23 cellular contexts compared by ENCODE assay signal in genomic region chr11:62077136-62077535, GRCh38.
"Had no signal": no experiment of that assay in that cellular context is flagged by ENCODE, and none has a peak within 500 bp of the region (broad histone marks: within the 10 kb centered on the region; RNA-seq: fewer than 3 reads in every experiment).

No MANE protein-coding gene starts in this region.

- H3K36me3 ChIP-seq: colonic mucosa, esophagus squamous epithelium, left ventricle myocardium inferior, lower lobe of right lung, neural progenitor cell, ovary, right atrium auricular region, sigmoid colon, tibial nerve had no signal

- H3K4me1 Mint-ChIP-seq: neural progenitor cell had no signal

- H3K4me3 Mint-ChIP-seq: immature natural killer cell; memory B cell; natural killer cell treated with Interleukin-12 subunit alpha and Interleukin-12 subunit beta and Interleukin-15 and Interleukin-18, amount 100 ng/mL, for 72 hours; neural progenitor cell; stimulated activated naive B cell treated with anti-CD40 and anti-IgM and Interleukin-4, amounts not matched to agents 10 μg/mL and 1 μg/mL and 100 μg/mL, for 72 hours; stimulated activated naive CD8-positive, alpha-beta T cell treated with anti-CD3 and anti-CD28 coated beads, Interleukin-15, amount 100 ng/mL, for 72 hours had no signal

- H3K27me3 ChIP-seq: colonic mucosa, esophagus squamous epithelium, foreskin keratinocyte, neural progenitor cell, ovary, right atrium auricular region, sigmoid colon, testis, tibial nerve had no signal

- H3K4me1 ChIP-seq: colonic mucosa, foreskin keratinocyte, neural progenitor cell, right atrium auricular region, testis had no signal

- H3K9me3 Mint-ChIP-seq: immature natural killer cell; memory B cell; natural killer cell treated with Interleukin-12 subunit alpha and Interleukin-12 subunit beta and Interleukin-15 and Interleukin-18, amount 100 ng/mL, for 72 hours; neural progenitor cell; stimulated activated naive B cell treated with anti-CD40 and anti-IgM and Interleukin-4, amounts not matched to agents 10 μg/mL and 1 μg/mL and 100 μg/mL, for 72 hours; stimulated activated naive CD8-positive, alpha-beta T cell treated with anti-CD3 and anti-CD28 coated beads, Interleukin-15, amount 100 ng/mL, for 72 hours had no signal

- ATAC-seq: foreskin keratinocyte; left cardiac atrium; lower lobe of right lung; natural killer cell treated with Interleukin-12 subunit alpha and Interleukin-12 subunit beta and Interleukin-15 and Interleukin-18, amount 100 ng/mL, for 72 hours; stimulated activated naive B cell treated with anti-CD40 and anti-IgM and Interleukin-4, amounts not matched to agents 10 μg/mL and 1 μg/mL and 100 μg/mL, for 72 hours; stimulated activated naive CD8-positive, alpha-beta T cell treated with anti-CD3 and anti-CD28 coated beads, Interleukin-15, amount 100 ng/mL, for 72 hours had no signal

- H3K27ac Mint-ChIP-seq: memory B cell; natural killer cell treated with Interleukin-12 subunit alpha and Interleukin-12 subunit beta and Interleukin-15 and Interleukin-18, amount 100 ng/mL, for 72 hours; neural progenitor cell; stimulated activated naive B cell treated with anti-CD40 and anti-IgM and Interleukin-4, amounts not matched to agents 10 μg/mL and 1 μg/mL and 100 μg/mL, for 72 hours; stimulated activated naive CD8-positive, alpha-beta T cell treated with anti-CD3 and anti-CD28 coated beads, Interleukin-15, amount 100 ng/mL, for 72 hours had no signal

- H3K36me3 Mint-ChIP-seq: immature natural killer cell; memory B cell; natural killer cell treated with Interleukin-12 subunit alpha and Interleukin-12 subunit beta and Interleukin-15 and Interleukin-18, amount 100 ng/mL, for 72 hours; neural progenitor cell; stimulated activated naive B cell treated with anti-CD40 and anti-IgM and Interleukin-4, amounts not matched to agents 10 μg/mL and 1 μg/mL and 100 μg/mL, for 72 hours had no signal

- H3K4me2 ChIP-seq: neural progenitor cell had no signal

- H3K9ac ChIP-seq: neural progenitor cell had no signal

- H3K27ac ChIP-seq: colonic mucosa, esophagus squamous epithelium, foreskin keratinocyte, left ventricle myocardium inferior, lower lobe of right lung, neural progenitor cell, ovary, right atrium auricular region, sigmoid colon, skin epidermis, testis, tibial nerve had no signal

- H3K4me3 ChIP-seq: colonic mucosa, esophagus squamous epithelium, left ventricle myocardium inferior, lower lobe of right lung, neural progenitor cell, ovary, right atrium auricular region, sigmoid colon, skin epidermis, testis, tibial nerve had no signal

- H3K9me3 ChIP-seq: colonic mucosa, esophagus squamous epithelium, left ventricle myocardium inferior, lower lobe of right lung, ovary, right atrium auricular region, sigmoid colon, testis, tibial nerve had no signal

- H2AFZ ChIP-seq: neural progenitor cell had no signal

- H3K27me3 Mint-ChIP-seq: memory B cell; natural killer cell treated with Interleukin-12 subunit alpha and Interleukin-12 subunit beta and Interleukin-15 and Interleukin-18, amount 100 ng/mL, for 72 hours; stimulated activated naive B cell treated with anti-CD40 and anti-IgM and Interleukin-4, amounts not matched to agents 10 μg/mL and 1 μg/mL and 100 μg/mL, for 72 hours; stimulated activated naive CD8-positive, alpha-beta T cell treated with anti-CD3 and anti-CD28 coated beads, Interleukin-15, amount 100 ng/mL, for 72 hours had no signal

- DNase-seq: colonic mucosa; dermis blood vessel endothelial cell; esophagus squamous epithelium; foreskin keratinocyte; immature natural killer cell; left cardiac atrium; left ventricle myocardium inferior; lower lobe of right lung; midbrain; nucleus accumbens; ovary; stimulated activated CD4-positive, alpha-beta T cell treated with anti-CD3 and anti-CD28 coated beads, Interleukin-2, amount 100 ng/mL, for 24 hours; stimulated activated CD4-positive, alpha-beta T cell treated with anti-CD3 and anti-CD28 coated beads, Interleukin-4, amount 100 ng/mL, for 4 hours; stimulated activated naive B cell treated with anti-CD40 and anti-IgM and Interleukin-4, amounts not matched to agents 10 μg/mL and 1 μg/mL and 100 μg/mL, for 72 hours; stimulated activated naive CD8-positive, alpha-beta T cell treated with anti-CD3 and anti-CD28 coated beads, Interleukin-15, amount 100 ng/mL, for 72 hours; testis had no signal
